8 cellular contexts compared by ENCODE assay signal in the genomic region with DNA sequence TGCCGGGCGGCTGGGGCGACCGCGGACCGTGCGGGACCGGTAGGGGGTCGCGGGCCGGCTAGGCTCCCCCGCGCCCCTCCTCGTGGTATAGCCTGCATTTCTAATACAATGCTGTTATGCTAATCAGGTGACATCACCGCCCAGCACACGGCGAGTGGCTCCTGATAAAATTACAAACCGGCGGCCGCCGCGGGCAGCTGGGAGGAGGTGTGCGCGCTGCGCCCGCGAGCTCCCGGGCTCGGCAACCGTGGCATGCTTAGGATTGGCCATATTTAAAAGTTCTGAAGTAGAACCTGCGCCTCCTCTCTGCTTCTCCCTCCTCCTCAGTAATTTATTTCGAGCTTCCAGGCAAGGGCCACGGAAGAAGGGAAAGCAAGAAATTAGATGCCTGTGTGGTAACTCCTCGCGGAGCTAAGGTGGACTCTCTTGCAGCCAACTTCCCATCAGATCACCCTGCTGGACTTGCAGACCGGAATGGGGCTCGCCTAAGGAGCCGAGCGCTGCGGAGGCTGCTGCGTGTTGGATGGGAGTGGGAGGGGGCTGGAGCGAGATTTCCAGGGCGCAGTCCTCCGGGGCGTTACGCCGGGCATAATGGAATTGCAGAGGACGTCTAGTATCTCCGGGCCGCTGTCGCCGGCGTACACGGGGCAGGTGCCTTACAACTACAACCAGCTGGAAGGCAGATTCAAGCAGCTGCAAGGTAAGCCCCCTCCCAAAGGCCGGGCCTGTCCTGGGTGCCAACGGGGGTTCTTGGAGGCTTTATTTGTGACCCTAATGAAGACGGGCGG.
A peak's percentile ranks its signal among the peaks of the same experiment; 100 is the strongest.
DNase-seq lines count a peak whose midpoint lies in the region; ATAC-seq and TF ChIP-seq lines count a peak whose summit lies in the region.

No MANE protein-coding gene starts in this region.

- peaks cover 17% of the 10 kb centered on the region for H3K4me1 ChIP-seq in A673 (ENCODE audit: insufficient read depth, low read length, poor library complexity, severe bottlenecking)
- H3K4me1 ChIP-seq in ectodermal cell (ENCODE audit: control insufficient read depth, insufficient read depth, low read length), result peaks cover 6% of the 10 kb centered on the region
- H3K4me1 ChIP-seq in mesenchymal stem cell (ENCODE audit: control insufficient read depth, insufficient read depth, low read depth, low read length), result peaks cover 16% of the 10 kb centered on the region

- H3K23ac ChIP-seq in mesenchymal stem cell (ENCODE audit: low read length in 2 of 2), result peak overlapping the region in 1 of 2 experiments; percentile 85

- CTCF ChIA-PET in A673 (lab: Charles Lee), result no interaction called here

- peak overlapping the region; percentile 97 to 98 for H3K18ac ChIP-seq in mesenchymal stem cell (ENCODE audit: low read depth in 1 of 2, low read length in 2 of 2)

- no peaks in the 10 kb centered on the region for H3K9me3 ChIP-seq in A673 (ENCODE audit: low read depth, low read length, poor library complexity, severe bottlenecking)
- H3K9me3 ChIP-seq in ectodermal cell (ENCODE audit: control insufficient read depth, low read length), result no peaks in the 10 kb centered on the region
- no peaks in the 10 kb centered on the region for H3K9me3 ChIP-seq in mesenchymal stem cell (ENCODE audit: control insufficient read depth, low read length)

- H3K9ac ChIP-seq in mesenchymal stem cell (ENCODE audit: low read length), result peak overlapping the region; percentile 89

- no peaks in the 10 kb centered on the region for H3K9me3 Mint-ChIP-seq in stimulated activated memory B cell treated with anti-CD40 and anti-IgM and Interleukin-4, amounts not matched to agents 10 μg/mL and 1 μg/mL and 100 μg/mL, for 72 hours

- TF ChIP-seq CTCF in A673 (conservative IDR thresholded peaks at IDR 0.05; ENCODE audit: low read depth, low read length), result no peak

- H3K27ac Mint-ChIP-seq in stimulated activated memory B cell treated with anti-CD40 and anti-IgM and Interleukin-4, amounts not matched to agents 10 μg/mL and 1 μg/mL and 100 μg/mL, for 72 hours, result peak overlapping the region; percentile 85

- H3K27ac ChIP-seq in A673 (ENCODE audit: low read depth, low read length, poor library complexity, severe bottlenecking) (peak overlapping the region; percentile 85), ectodermal cell (ENCODE audit: insufficient read depth, low read depth, low read length, poor library complexity, severe bottlenecking) (peak overlapping the region; percentile 87), mesenchymal stem cell (ENCODE audit: low read length, poor library complexity, severe bottlenecking) (peak overlapping the region; percentile 80)

- no peaks in the 10 kb centered on the region for H3K36me3 Mint-ChIP-seq in stimulated activated memory B cell treated with anti-CD40 and anti-IgM and Interleukin-4, amounts not matched to agents 10 μg/mL and 1 μg/mL and 100 μg/mL, for 72 hours

- no peaks in the 10 kb centered on the region for H3K36me3 ChIP-seq in A673 (ENCODE audit: insufficient read depth, low read length, poor library complexity, severe bottlenecking)
- no peaks in the 10 kb centered on the region for H3K36me3 ChIP-seq in ectodermal cell (ENCODE audit: control insufficient read depth, insufficient read depth, low read length)
- H3K36me3 ChIP-seq in mesenchymal stem cell (ENCODE audit: control insufficient read depth in 1 of 2, insufficient read depth in 2 of 2, low read depth in 1 of 2, low read length in 2 of 2), result peaks cover 0 to 2% of the 10 kb centered on the region in 2 experiments

- peak; percentile 83 for DNase-seq in A673 (ENCODE audit: low spot score)
- peak; percentile 54 for DNase-seq in NCI-H345 (lab: John Stamatoyannopoulos, UW)
- peak; percentile 68 for DNase-seq in activated CD4-positive, alpha-beta T cell treated with anti-CD3 and anti-CD28 coated beads, Interleukin-2, amount 50 U/mL, for 1 hour
- peak; percentile 73 for DNase-seq in mesenchymal stem cell

- no peaks in the 10 kb centered on the region for H3K27me3 ChIP-seq in A673 (replicated peaks; ENCODE audit: insufficient read depth, low read depth, low read length, poor library complexity)
- H3K27me3 ChIP-seq in ectodermal cell (ENCODE audit: control insufficient read depth, insufficient read depth, low read length, poor library complexity, severe bottlenecking), result no peaks in the 10 kb centered on the region
- no peaks in the 10 kb centered on the region for H3K27me3 ChIP-seq in mesenchymal stem cell (ENCODE audit: control insufficient read depth in 1 of 2, insufficient read depth in 1 of 2, low read length in 2 of 2)

- H2BK15ac ChIP-seq in mesenchymal stem cell (ENCODE audit: low read depth, poor library complexity, severe bottlenecking), result peak overlapping the region; percentile 38

- peak overlapping the region in 1 of 2 experiments; percentile 90 for H2BK12ac ChIP-seq in mesenchymal stem cell (ENCODE audit: low read length in 2 of 2)

- 0% methylated on average over 58 of the region's 58 CpGs for whole genome bisulfite sequencing in ectodermal cell, 2 experiments
- under 1% methylated on average over 50 of the region's 58 CpGs for WGBS in mesenchymal stem cell

- intact Hi-C loops in A673 (cut with micrococcal nuclease; ENCODE audit: unreplicated experiment), result loop anchor here (5.0 kb wide), 1 partner anchor 79 kb away; no protein-coding TSS in a partner anchor

- H3K4me3 ChIP-seq in A673 (ENCODE audit: low read depth, low read length, poor library complexity, severe bottlenecking) (peak overlapping the region; percentile 69), ectodermal cell (ENCODE audit: insufficient read depth, low read depth, low read length) (peak overlapping the region; percentile 80), mesenchymal stem cell (ENCODE audit: insufficient read depth in 1 of 2, low read depth in 1 of 2, low read length in 2 of 2) (peak overlapping the region; percentile 75 to 76)

- H2AK5ac ChIP-seq in mesenchymal stem cell (ENCODE audit: low read length, severe bottlenecking), result peak overlapping the region; percentile 9

- H3K27me3 Mint-ChIP-seq in stimulated activated memory B cell treated with anti-CD40 and anti-IgM and Interleukin-4, amounts not matched to agents 10 μg/mL and 1 μg/mL and 100 μg/mL, for 72 hours, result no peaks in the 10 kb centered on the region

- no peak overlapping the region for H2AFZ ChIP-seq in mesenchymal stem cell (ENCODE audit: low read depth, low read length)

- H3K4me1 Mint-ChIP-seq in stimulated activated memory B cell treated with anti-CD40 and anti-IgM and Interleukin-4, amounts not matched to agents 10 μg/mL and 1 μg/mL and 100 μg/mL, for 72 hours, result peaks cover 61% of the 10 kb centered on the region

- H3K4me3 Mint-ChIP-seq in stimulated activated memory B cell treated with anti-CD40 and anti-IgM and Interleukin-4, amounts not matched to agents 10 μg/mL and 1 μg/mL and 100 μg/mL, for 72 hours, result peak overlapping the region; percentile 95

- H3K4ac ChIP-seq in mesenchymal stem cell (ENCODE audit: low read depth in 1 of 2, low read length in 2 of 2), result peak overlapping the region; percentile 84 to 92

- H3K79me1 ChIP-seq in mesenchymal stem cell (replicated peaks; ENCODE audit: low read length, poor library complexity, severe bottlenecking), result peaks cover 10% of the 10 kb centered on the region

- peak overlapping the region; percentile 77 for H2BK120ac ChIP-seq in mesenchymal stem cell (ENCODE audit: low read depth, low read length)

- H3K4me2 ChIP-seq in mesenchymal stem cell (ENCODE audit: low read length, poor library complexity, severe bottlenecking), result peak overlapping the region; percentile 92

- POLR2A ChIA-PET in A673 (lab: Charles Lee; ENCODE audit: low non-redundant PET), result interaction anchor here (0.7 kb wide), 1 partner anchor 492 kb away, joined by 3 read pairs; no protein-coding TSS in a partner anchor

- H2BK5ac ChIP-seq in mesenchymal stem cell (ENCODE audit: low read depth, low read length, poor library complexity, severe bottlenecking), result peak overlapping the region; percentile 82

- H4K8ac ChIP-seq in mesenchymal stem cell (ENCODE audit: low read length), result peak overlapping the region; percentile 88

- TSS peak; percentile 70 for BruUV-seq in A673 (replicated peaks; lab: Mats Ljungman, UMichigan)

- ATAC-seq in GM18867 (IDR thresholded peaks at IDR 0.05; ENCODE audit: unreplicated experiment), result peak; percentile 61
- ATAC-seq in HG03095 (IDR thresholded peaks at IDR 0.05; ENCODE audit: unreplicated experiment), result peak; percentile 50
- peak; percentile 79 for ATAC-seq in stimulated activated memory B cell treated with anti-CD40 and anti-IgM and Interleukin-4, amounts not matched to agents 10 μg/mL and 1 μg/mL and 100 μg/mL, for 72 hours

- peak overlapping the region in 1 of 2 experiments; percentile 53 for H3K14ac ChIP-seq in mesenchymal stem cell (ENCODE audit: low read length in 2 of 2)

- peak overlapping the region; percentile 96 for H4K91ac ChIP-seq in mesenchymal stem cell (ENCODE audit: low read length)

Comparison
In these comparisons a context has a peak if more than half of its experiments do, and no peak if none do; other contexts are left out.
1. Peak in every context shown above with its lines: DNase-seq, ATAC-seq, H3K4me3 ChIP-seq and H3K27ac ChIP-seq.